8 cellular contexts compared by ENCODE assay signal in the genomic region with DNA sequence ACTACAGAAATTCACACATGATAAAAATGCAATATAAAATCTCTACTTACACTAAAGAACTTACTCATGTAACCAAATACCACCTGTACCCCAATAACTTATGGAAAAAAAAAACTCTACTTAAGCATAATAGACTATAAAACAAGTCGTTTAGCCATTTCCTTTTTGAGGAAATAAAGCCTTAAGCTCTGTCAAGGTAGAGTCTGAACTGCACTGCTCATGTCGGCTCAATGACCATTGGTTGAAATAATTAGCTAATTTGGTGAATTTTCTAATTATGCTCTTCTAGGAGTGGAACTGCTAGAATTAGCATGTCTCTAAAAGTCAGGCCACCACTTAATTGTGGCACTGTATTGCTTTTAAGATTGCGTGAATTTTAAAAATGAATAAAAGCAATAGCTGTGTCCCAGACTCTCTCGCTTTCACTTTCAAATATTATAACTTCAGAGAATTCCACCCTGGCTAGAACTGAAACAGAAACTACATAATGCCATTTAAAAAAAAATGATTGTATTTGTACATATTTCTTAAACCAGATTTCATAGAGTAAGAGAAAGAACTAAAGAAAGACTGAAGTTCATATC.
DNase-seq lines count a peak whose midpoint lies in the region; ATAC-seq lines count a peak whose summit lies in the region.

No MANE protein-coding gene starts in this region.

- H3K4me3 Mint-ChIP-seq in effector memory CD8-positive, alpha-beta T cell: peak overlapping the region; percentile 65 to 77

- peaks cover 3% of the 10 kb centered on the region for H3K36me3 Mint-ChIP-seq in effector memory CD8-positive, alpha-beta T cell (ENCODE audit: insufficient read depth)

- H3K4me2 ChIP-seq in skeletal muscle satellite cell (ENCODE audit: low read length): peak overlapping the region; percentile 69

- peak; percentile 36 for ATAC-seq in GM19468 (IDR thresholded peaks at IDR 0.05; ENCODE audit: extremely low read depth, unreplicated experiment)
- ATAC-seq in effector memory CD8-positive, alpha-beta T cell (replicated peaks): peak; percentile 42
- no peak for ATAC-seq in HG03280 (IDR thresholded peaks at IDR 0.05; ENCODE audit: unreplicated experiment)

- no peaks in the 10 kb centered on the region for H3K9me3 Mint-ChIP-seq in effector memory CD8-positive, alpha-beta T cell

- H3K4me3 ChIP-seq in HUES48 (ENCODE audit: low read depth, low read length) (no peak overlapping the region), skeletal muscle satellite cell (ENCODE audit: low read length) (peak overlapping the region; percentile 17)

- no peak overlapping the region for H3K9ac ChIP-seq in HUES48 (ENCODE audit: low read depth, low read length)
- peak overlapping the region; percentile 58 for H3K9ac ChIP-seq in skeletal muscle satellite cell (ENCODE audit: low read depth, low read length)

- H3K4me1 Mint-ChIP-seq in effector memory CD8-positive, alpha-beta T cell (ENCODE audit: low read depth in 2 of 2): peaks cover 23 to 44% of the 10 kb centered on the region in 2 donors

- H3K9me3 ChIP-seq in HUES48 (ENCODE audit: control insufficient read depth, insufficient read depth, low read length) (no peaks in the 10 kb centered on the region), skeletal muscle satellite cell (replicated peaks; ENCODE audit: low read length) (no peaks in the 10 kb centered on the region)

- H3K27ac ChIP-seq in HUES48 (ENCODE audit: low read depth, low read length): peak overlapping the region; percentile 74

- H3K27me3 ChIP-seq in HUES48 (ENCODE audit: control insufficient read depth, insufficient read depth, low read length) (no peaks in the 10 kb centered on the region), skeletal muscle satellite cell (ENCODE audit: control insufficient read depth, insufficient read depth, low read length) (no peaks in the 10 kb centered on the region)

- H3K27ac Mint-ChIP-seq in effector memory CD8-positive, alpha-beta T cell: peak overlapping the region; percentile 80 to 88

- H3K27me3 Mint-ChIP-seq in effector memory CD8-positive, alpha-beta T cell: no peaks in the 10 kb centered on the region

- H3K36me3 ChIP-seq in HUES48 (ENCODE audit: control insufficient read depth, insufficient read depth, low read length) (no peaks in the 10 kb centered on the region), skeletal muscle satellite cell (ENCODE audit: insufficient read depth, low read length) (peaks cover 10% of the 10 kb centered on the region)

- peaks cover 23% of the 10 kb centered on the region for H3K4me1 ChIP-seq in HUES48 (ENCODE audit: control insufficient read depth, insufficient read depth, low read length)
- peaks cover 61% of the 10 kb centered on the region for H3K4me1 ChIP-seq in skeletal muscle satellite cell (ENCODE audit: control insufficient read depth, insufficient read depth, low read length)

- DNase-seq in effector memory CD8-positive, alpha-beta T cell: no peak
- DNase-seq in GM03348 (ENCODE audit: low spot score) (no peak), NCI-H2196 (lab: John Stamatoyannopoulos, UW; ENCODE audit: unreplicated experiment) (no peak), epidermal melanocyte (ENCODE audit: insufficient read length, low spot score) (no peak)
